ENCODE assay signal across 9 cellular contexts in the genomic region with DNA sequence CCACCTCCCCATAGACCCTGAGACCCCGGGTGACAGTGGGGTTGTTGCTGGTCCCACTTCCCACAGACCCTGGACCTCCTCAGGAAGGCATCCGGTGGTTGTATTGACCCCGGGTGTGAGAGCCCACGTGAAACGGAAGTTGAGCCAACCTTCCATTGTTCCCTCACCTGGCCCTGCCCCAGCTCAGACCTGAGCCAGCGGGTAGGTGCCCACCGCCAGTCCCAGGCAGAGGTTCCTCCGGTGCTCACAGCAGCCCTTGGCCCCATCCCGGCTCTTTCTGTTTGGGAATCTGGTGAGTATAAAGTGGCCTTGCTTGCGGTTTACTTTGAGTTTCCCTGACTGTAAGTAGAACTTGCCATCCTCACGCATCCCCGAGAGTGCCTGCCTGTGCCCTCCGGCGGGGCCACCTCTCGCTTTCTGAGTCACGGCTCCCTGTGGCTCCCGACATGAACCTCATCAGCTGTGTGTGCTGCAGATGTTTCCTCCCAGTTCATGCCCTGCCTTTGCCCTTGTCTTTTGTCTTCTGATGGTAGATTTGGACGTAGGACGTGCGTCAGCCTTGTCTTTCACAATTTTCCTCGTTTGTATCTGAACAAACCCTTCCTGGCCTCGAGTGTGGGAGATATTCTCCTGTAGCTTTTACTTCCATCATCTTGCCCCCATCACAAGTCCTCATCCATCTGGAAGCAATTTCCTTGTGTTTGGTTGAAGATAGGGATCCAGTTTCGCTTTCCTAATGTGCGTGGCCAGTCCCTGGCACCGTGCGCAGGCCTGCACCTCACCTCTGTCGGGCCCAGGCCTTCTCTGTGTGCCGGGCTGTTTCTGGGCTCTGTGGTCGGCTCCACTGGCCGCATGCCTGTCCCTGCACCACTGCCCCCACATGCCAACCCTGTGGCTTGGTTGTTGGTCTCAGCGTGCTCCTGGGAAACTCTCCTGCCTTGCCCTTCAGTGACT.
DNase-seq lines count a peak whose midpoint lies in the region; ATAC-seq, FAIRE-seq and TF ChIP-seq lines count a peak whose summit lies in the region.
"Had no signal": no experiment of that assay in that cellular context is flagged by ENCODE, and none has a peak within 500 bp of the region (broad histone marks: within the 10 kb centered on the region; RNA-seq: fewer than 3 reads in every experiment).

No MANE protein-coding gene starts in this region.

- H3K4me2 ChIP-seq in endothelial cell of umbilical vein (ENCODE audit: insufficient read depth, low read length): no peak overlapping the region

- peaks cover 8% of the 10 kb centered on the region for H3K4me1 ChIP-seq in endothelial cell of umbilical vein (ENCODE audit: control insufficient read depth, extremely low read depth, insufficient read depth, low read length)

- no peak overlapping the region for H3K9ac ChIP-seq in endothelial cell of umbilical vein (replicated peaks; ENCODE audit: extremely low read depth, insufficient read depth, low read length)

- peak overlapping the region; percentile 55 for H3K27ac ChIP-seq in endothelial cell of umbilical vein (ENCODE audit: insufficient read depth, low read depth, low read length)

- H2AFZ ChIP-seq in endothelial cell of umbilical vein (ENCODE audit: low read depth, low read length): no peak overlapping the region

- BruUV-seq in endothelial cell of umbilical vein (replicated peaks; lab: Mats Ljungman, UMichigan): no TSS peak

- no peak overlapping the region for H3K4me3 ChIP-seq in endothelial cell of umbilical vein (replicated peaks in 1 of 3; ENCODE audit: insufficient read depth in 1 of 3, low read depth in 1 of 3, low read length in 3 of 3)

- FAIRE-seq in endothelial cell of umbilical vein (lab: Jason Lieb, UNC): peak; percentile 49

- no peaks in the 10 kb centered on the region for H3K36me3 ChIP-seq in endothelial cell of umbilical vein (ENCODE audit: control insufficient read depth in 2 of 2, extremely low read depth in 1 of 2, insufficient read depth in 2 of 2, low read length in 2 of 2)

- dilution Hi-C loops in endothelial cell of umbilical vein (cut with MboI; ENCODE audit: extremely low pct_ligation_motif_present, low sequenced_read_pairs): no loop called here

- H3K9me3 ChIP-seq in endothelial cell of umbilical vein (replicated peaks; ENCODE audit: control insufficient read depth, insufficient read depth, low read length): no peaks in the 10 kb centered on the region

- DNase-seq in CD1c-positive myeloid dendritic cell (ENCODE audit: extremely low spot score) (peak; percentile 83), MV-4-11 (lab: John Stamatoyannopoulos, UW) (peak; percentile 93), endothelial cell of umbilical vein (ENCODE audit: low read depth, low spot score) (peak; percentile 91), omental fat pad (ENCODE audit: low spot score) (peak; percentile 42), DMS79 (lab: John Stamatoyannopoulos, UW) (no peak), NCI-H345 (lab: John Stamatoyannopoulos, UW) (no peak)
- no peak for DNase-seq in effector CD4-positive, alpha-beta T cell
- DNase-seq: amygdala had no signal

- H3K79me2 ChIP-seq in endothelial cell of umbilical vein (ENCODE audit: control insufficient read depth, insufficient read depth, low read length): no peaks in the 10 kb centered on the region

- H4K20me1 ChIP-seq in endothelial cell of umbilical vein (replicated peaks; ENCODE audit: control insufficient read depth, extremely low read depth, insufficient read depth, low read length): no peaks in the 10 kb centered on the region

- intact Hi-C loops in endothelial cell of umbilical vein (cut with micrococcal nuclease): no loop called here

- ATAC-seq in omental fat pad (ENCODE audit: low FRiP score) (no peak), GM21515 (IDR thresholded peaks at IDR 0.05; ENCODE audit: unreplicated experiment) (no peak)

- H3K9me1 ChIP-seq in endothelial cell of umbilical vein (replicated peaks; ENCODE audit: control insufficient read depth, extremely low read depth, insufficient read depth, low read length): no peaks in the 10 kb centered on the region

- no peak for TF ChIP-seq POLR2A in endothelial cell of umbilical vein (IDR thresholded peaks at IDR 0.05; ENCODE audit: low read depth, low read length)

- POLR2A ChIA-PET in endothelial cell of umbilical vein (lab: Charles Lee): interaction anchor here (1.2 kb wide), 1 partner anchor 46 kb away, joined by 4 read pairs; no protein-coding TSS in a partner anchor

- CTCF ChIA-PET in endothelial cell of umbilical vein (lab: Charles Lee): interaction anchor here (0.7 to 1.5 kb wide), 3 partner anchors 11 to 40 kb away, joined by 3 read pairs; no protein-coding TSS in a partner anchor

- TF ChIP-seq CTCF in endothelial cell of umbilical vein (IDR thresholded peaks at IDR 0.05; ENCODE audit: extremely low read depth in 1 of 2, insufficient read depth in 1 of 2, low read depth in 1 of 2, low read length in 2 of 2): no peak
- TF ChIP-seq CTCF in omental fat pad (IDR thresholded peaks at IDR 0.05): no peak

- no peaks in the 10 kb centered on the region for H3K27me3 ChIP-seq in endothelial cell of umbilical vein (ENCODE audit: control insufficient read depth in 2 of 2, insufficient read depth in 2 of 2, low read length in 2 of 2)

TF ChIP-seq in endothelial cell of umbilical vein, 7 proteins besides CTCF, POLR2A, EP300 and RAD21:
- peak; percentile 22 for TF ChIP-seq FOS (IDR thresholded peaks at IDR 0.05; ENCODE audit: borderline replicate concordance, insufficient read depth, low read length)
- TF ChIP-seq JUN (IDR thresholded peaks at IDR 0.05; ENCODE audit: borderline replicate concordance, insufficient read depth, insufficient read length, low read depth): peak; percentile 8
- TF ChIP-seq, protein P1, sequence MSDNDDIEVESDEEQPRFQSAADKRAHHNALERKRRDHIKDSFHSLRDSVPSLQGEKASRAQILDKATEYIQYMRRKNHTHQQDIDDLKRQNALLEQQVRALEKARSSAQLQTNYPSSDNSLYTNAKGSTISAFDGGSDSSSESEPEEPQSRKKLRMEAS (IDR thresholded peaks at IDR 0.05; ENCODE audit: insufficient read depth, insufficient read length): no peak

Comparison
In these comparisons a context has a peak if more than half of its experiments do, and no peak if none do; other contexts are left out.
1. DNase-seq: peak in CD1c-positive myeloid dendritic cell (single experiment), MV-4-11 (single experiment), endothelial cell of umbilical vein (single experiment) and omental fat pad (single experiment); none in effector CD4-positive, alpha-beta T cell (single experiment), DMS79 (single experiment) and NCI-H345 (single experiment).